16 cellular contexts compared by ENCODE assay signal in genomic region chr16:22323173-22323997, GRCh38.
"Had no signal": no experiment of that assay in that cellular context is flagged by ENCODE, and none has a peak within 500 bp of the region (broad histone marks: within the 10 kb centered on the region; RNA-seq: fewer than 3 reads in every experiment).

No MANE protein-coding gene starts in this region.

- H3K27me3 ChIP-seq: body of pancreas had no signal

- H3K4me3 Mint-ChIP-seq: activated naive CD4-positive, alpha-beta T cell treated with anti-CD3 and anti-CD28 coated beads, Interleukin-2, amount 50 U/mL, for 24 hours; activated T-helper 17 cell treated with anti-CD3 and anti-CD28 coated beads, Interleukin-2, amount 50 U/mL, for 72 hours; naive B cell; T-helper 2 cell treated with Interferon-gamma antibody and Interleukin-4, amounts not matched to agents 5 μg/mL and 100 μg/mL, for 36 hours had no signal

- H3K4me1 ChIP-seq: lower lobe of right lung had no signal

- H3K4me3 ChIP-seq: body of pancreas, lower lobe of right lung had no signal

- H3K9me3 ChIP-seq: body of pancreas, lower lobe of right lung had no signal

- H3K27me3 Mint-ChIP-seq: activated naive CD4-positive, alpha-beta T cell treated with anti-CD3 and anti-CD28 coated beads, Interleukin-2, amount 50 U/mL, for 24 hours; activated T-helper 17 cell treated with anti-CD3 and anti-CD28 coated beads, Interleukin-2, amount 50 U/mL, for 72 hours; naive B cell; progenitor cell of endocrine pancreas had no signal

- H3K27ac ChIP-seq: body of pancreas, lower lobe of right lung had no signal

- H3K27ac Mint-ChIP-seq: activated naive CD4-positive, alpha-beta T cell treated with anti-CD3 and anti-CD28 coated beads, Interleukin-2, amount 50 U/mL, for 24 hours; activated T-helper 17 cell treated with anti-CD3 and anti-CD28 coated beads, Interleukin-2, amount 50 U/mL, for 72 hours; T-helper 2 cell treated with Interferon-gamma antibody and Interleukin-4, amounts not matched to agents 5 μg/mL and 100 μg/mL, for 36 hours had no signal

- H3K9me3 Mint-ChIP-seq: activated naive CD4-positive, alpha-beta T cell treated with anti-CD3 and anti-CD28 coated beads, Interleukin-2, amount 50 U/mL, for 24 hours; activated T-helper 17 cell treated with anti-CD3 and anti-CD28 coated beads, Interleukin-2, amount 50 U/mL, for 72 hours; naive B cell; T-helper 2 cell treated with Interferon-gamma antibody and Interleukin-4, amounts not matched to agents 5 μg/mL and 100 μg/mL, for 36 hours had no signal

- ATAC-seq: activated CD4-positive, CD25-positive, alpha-beta regulatory T cell treated with anti-CD3 and anti-CD28 coated beads, Interleukin-2, amount 50 U/mL, for 24 hours; activated T-helper 17 cell treated with anti-CD3 and anti-CD28 coated beads, Interleukin-2, amount 50 U/mL, for 72 hours; body of pancreas; lower lobe of right lung; right cardiac atrium had no signal

- DNase-seq: activated CD4-positive, alpha-beta T cell treated with anti-CD3 and anti-CD28 coated beads, Interleukin-2, amount 50 U/mL, for 4 hours; amniotic stem cell; body of pancreas; erythroblast; hippocampal formation; lower lobe of right lung; naive B cell; small intestine; substantia nigra; trophoblast cell had no signal
